Comparison of ENCODE assay signal across 15 cellular contexts in genomic region chr13:110317093-110317492, GRCh38. TPM values are rescaled to one million over a fixed set of nuclear protein-coding genes. Genes with fewer than 3 reads are reported as not detected.
"Had no signal": no experiment of that assay in that cellular context is flagged by ENCODE, and none has a peak within 500 bp of the region (broad histone marks: within the 10 kb centered on the region; RNA-seq: fewer than 3 reads in every experiment).

No MANE protein-coding gene starts in this region.

- ATAC-seq: right cardiac atrium had no signal

- H3K4me1 ChIP-seq: testis had no signal

- H3K4me3 Mint-ChIP-seq: activated B cell treated with CpG ODN at 0.5 μM for 24 hours; activated CD4-positive, alpha-beta T cell treated with anti-CD3 and anti-CD28 coated beads, Interleukin-2, amount 10 ng/mL, durations not matched to agents 24 days and 14 days; activated T-helper 1 cell treated with anti-CD3 and anti-CD28 coated beads, Interleukin-12 subunit alpha, Interleukin-12 subunit beta, Interleukin-2, Interleukin-4 antibody, amounts not matched to agents 30 ng/mL and 10 ng/mL and 1 ng/mL, durations not matched to agents 14 hours and 24 hours and 36 hours; immature natural killer cell; naive B cell; stimulated activated naive CD8-positive, alpha-beta T cell treated with anti-CD3 and anti-CD28 coated beads, Interleukin-15, Interleukin-2, amounts not matched to agents 100 ng/mL and 50 ng/mL, for 24 hours; T-helper 1 cell treated with Interleukin-12 subunit alpha and Interleukin-12 subunit beta and Interleukin-4 antibody, amounts not matched to agents 30 μg/mL and 1 μg/mL, for 36 hours had no signal

- H3K4me1 Mint-ChIP-seq: activated B cell treated with CpG ODN at 0.5 μM for 24 hours, immature natural killer cell, naive B cell had no signal

- H3K27me3 ChIP-seq: ascending aorta, testis had no signal

- DNase-seq: activated B cell treated with CpG ODN at 0.5 μM for 24 hours; activated CD4-positive, alpha-beta T cell treated with anti-CD3 and anti-CD28 coated beads, Interleukin-2, amount 10 ng/mL, durations not matched to agents 24 days and 14 days; activated naive CD4-positive, alpha-beta T cell treated with Interleukin-2 at 50 U/mL for 16 hours; dorsolateral prefrontal cortex; glutamatergic neuron; immature natural killer cell; naive B cell; posterior cingulate gyrus; right cardiac atrium; testis had no signal

- H3K9me3 ChIP-seq: ascending aorta, testis had no signal

- H3K4me3 ChIP-seq: ascending aorta, dorsolateral prefrontal cortex, lung, testis had no signal

- H3K9me3 Mint-ChIP-seq: activated B cell treated with CpG ODN at 0.5 μM for 24 hours; activated CD4-positive, alpha-beta T cell treated with anti-CD3 and anti-CD28 coated beads, Interleukin-2, amount 10 ng/mL, durations not matched to agents 24 days and 14 days; stimulated activated naive CD8-positive, alpha-beta T cell treated with anti-CD3 and anti-CD28 coated beads, Interleukin-15, Interleukin-2, amounts not matched to agents 100 ng/mL and 50 ng/mL, for 24 hours; T-helper 1 cell treated with Interleukin-12 subunit alpha and Interleukin-12 subunit beta and Interleukin-4 antibody, amounts not matched to agents 30 μg/mL and 1 μg/mL, for 36 hours had no signal

- H3K27ac ChIP-seq: dorsolateral prefrontal cortex, testis had no signal

- H3K27ac Mint-ChIP-seq: activated B cell treated with CpG ODN at 0.5 μM for 24 hours; activated CD4-positive, alpha-beta T cell treated with anti-CD3 and anti-CD28 coated beads, Interleukin-2, amount 10 ng/mL, durations not matched to agents 24 days and 14 days; activated T-helper 1 cell treated with anti-CD3 and anti-CD28 coated beads, Interleukin-12 subunit alpha, Interleukin-12 subunit beta, Interleukin-2, Interleukin-4 antibody, amounts not matched to agents 30 ng/mL and 10 ng/mL and 1 ng/mL, durations not matched to agents 14 hours and 24 hours and 36 hours; immature natural killer cell; naive B cell; stimulated activated naive CD8-positive, alpha-beta T cell treated with anti-CD3 and anti-CD28 coated beads, Interleukin-15, Interleukin-2, amounts not matched to agents 100 ng/mL and 50 ng/mL, for 24 hours; T-helper 1 cell treated with Interleukin-12 subunit alpha and Interleukin-12 subunit beta and Interleukin-4 antibody, amounts not matched to agents 30 μg/mL and 1 μg/mL, for 36 hours had no signal

- H3K36me3 Mint-ChIP-seq: immature natural killer cell, naive B cell had no signal

RNA-seq across cellular contexts. Expression of gene COL4A2, which starts 10.0 kb away (rescaled TPM):
- total RNA-seq: activated B cell treated with CpG ODN at 0.5 μM for 24 hours; activated CD4-positive, alpha-beta T cell treated with anti-CD3 and anti-CD28 coated beads, Interleukin-2, amount 10 ng/mL, durations not matched to agents 24 days and 14 days; activated T-helper 1 cell treated with anti-CD3 and anti-CD28 coated beads, Interleukin-12 subunit alpha, Interleukin-12 subunit beta, Interleukin-2, Interleukin-4 antibody, amounts not matched to agents 30 ng/mL and 10 ng/mL and 1 ng/mL, durations not matched to agents 14 hours and 24 hours and 36 hours had no signal
- polyA plus RNA-seq: immature natural killer cell had no signal

RNA-seq across cellular contexts. Expression of gene COL4A1, which starts 10.1 kb away (rescaled TPM):
- total RNA-seq: activated B cell treated with CpG ODN at 0.5 μM for 24 hours; activated CD4-positive, alpha-beta T cell treated with anti-CD3 and anti-CD28 coated beads, Interleukin-2, amount 10 ng/mL, durations not matched to agents 24 days and 14 days; activated T-helper 1 cell treated with anti-CD3 and anti-CD28 coated beads, Interleukin-12 subunit alpha, Interleukin-12 subunit beta, Interleukin-2, Interleukin-4 antibody, amounts not matched to agents 30 ng/mL and 10 ng/mL and 1 ng/mL, durations not matched to agents 14 hours and 24 hours and 36 hours had no signal
- polyA plus RNA-seq: immature natural killer cell had no signal
